41 cellular contexts compared by ENCODE assay signal in genomic region chr20:54163402-54163801, GRCh38. TPM values are rescaled to one million over a fixed set of nuclear protein-coding genes. Genes with fewer than 3 reads are reported as not detected.
"Had no signal": no experiment of that assay in that cellular context is flagged by ENCODE, and none has a peak within 500 bp of the region (broad histone marks: within the 10 kb centered on the region; RNA-seq: fewer than 3 reads in every experiment).

No MANE protein-coding gene starts in this region.

- H3K36me3 ChIP-seq: adrenal gland, ascending aorta, brain microvascular endothelial cell, breast epithelium, cardiac muscle cell had no signal

- H3K27ac Mint-ChIP-seq: activated naive CD4-positive, alpha-beta T cell treated with anti-CD3 and anti-CD28 coated beads for 36 hours; activated naive CD4-positive, alpha-beta T cell treated with anti-CD3 and anti-CD28 coated beads, Interleukin-2, amount 10 ng/mL, durations not matched to agents 7 days and 5 days; activated naive CD4-positive, alpha-beta T cell treated with anti-CD3 and anti-CD28 coated beads, Interleukin-2, amount 50 U/mL, for 24 hours; activated naive CD4-positive, alpha-beta T cell treated with anti-CD3 and anti-CD28 coated beads, Interleukin-2, amount 50 U/mL, for 72 hours; activated naive CD8-positive, alpha-beta T cell; activated naive CD8-positive, alpha-beta T cell treated with anti-CD3 and anti-CD28 coated beads for 36 hours; activated naive CD8-positive, alpha-beta T cell treated with anti-CD3 and anti-CD28 coated beads, Interleukin-2, amount 10 ng/mL, durations not matched to agents 7 days and 5 days; activated naive CD8-positive, alpha-beta T cell treated with anti-CD3 and anti-CD28 coated beads, Interleukin-2, amount 50 U/mL, for 24 hours; activated T-cell treated with anti-CD3 and anti-CD28 coated beads, Interleukin-2, amount 50 U/mL, for 24 hours; activated T-cell treated with anti-CD3 and anti-CD28 coated beads, Interleukin-2, amount 50 U/mL, for 72 hours; activated T-helper 1 cell treated with anti-CD3 and anti-CD28 coated beads, Interleukin-12 subunit alpha, Interleukin-12 subunit beta, Interleukin-2, Interleukin-4 antibody, amounts not matched to agents 30 ng/mL and 10 ng/mL and 1 ng/mL, durations not matched to agents 14 hours and 24 hours and 36 hours; activated T-helper 17 cell treated with anti-CD3 and anti-CD28 coated beads, Interleukin-2, amount 50 U/mL, for 72 hours; activated T-helper 2 cell treated with anti-CD3 and anti-CD28 coated beads, Interferon-gamma antibody, Interleukin-2, Interleukin-4, amounts not matched to agents 10 μg/mL and 5 μg/mL and 100 μg/mL, durations not matched to agents 14 hours and 24 hours and 36 hours; brain had no signal

- H3K9me3 Mint-ChIP-seq: activated naive CD4-positive, alpha-beta T cell treated with anti-CD3 and anti-CD28 coated beads for 36 hours; activated naive CD4-positive, alpha-beta T cell treated with anti-CD3 and anti-CD28 coated beads, Interleukin-2, amount 10 ng/mL, durations not matched to agents 7 days and 5 days; activated naive CD4-positive, alpha-beta T cell treated with anti-CD3 and anti-CD28 coated beads, Interleukin-2, amount 50 U/mL, for 24 hours; activated naive CD4-positive, alpha-beta T cell treated with anti-CD3 and anti-CD28 coated beads, Interleukin-2, amount 50 U/mL, for 72 hours; activated naive CD8-positive, alpha-beta T cell treated with anti-CD3 and anti-CD28 coated beads for 36 hours; activated naive CD8-positive, alpha-beta T cell treated with anti-CD3 and anti-CD28 coated beads, Interleukin-2, amount 10 ng/mL, durations not matched to agents 7 days and 5 days; activated naive CD8-positive, alpha-beta T cell treated with anti-CD3 and anti-CD28 coated beads, Interleukin-2, amount 50 U/mL, for 24 hours; activated T-cell treated with anti-CD3 and anti-CD28 coated beads, Interleukin-2, amount 50 U/mL, for 24 hours; activated T-cell treated with anti-CD3 and anti-CD28 coated beads, Interleukin-2, amount 50 U/mL, for 4 hours; activated T-cell treated with anti-CD3 and anti-CD28 coated beads, Interleukin-2, amount 50 U/mL, for 72 hours; activated T-helper 1 cell treated with anti-CD3 and anti-CD28 coated beads, Interleukin-12 subunit alpha, Interleukin-12 subunit beta, Interleukin-2, Interleukin-4 antibody, amounts not matched to agents 30 ng/mL and 10 ng/mL and 1 ng/mL, durations not matched to agents 14 hours and 24 hours and 36 hours; activated T-helper 17 cell treated with anti-CD3 and anti-CD28 coated beads, Interleukin-2, amount 50 U/mL, for 72 hours; activated T-helper 2 cell treated with anti-CD3 and anti-CD28 coated beads, Interferon-gamma antibody, Interleukin-2, Interleukin-4, amounts not matched to agents 10 μg/mL and 5 μg/mL and 100 μg/mL, durations not matched to agents 14 hours and 24 hours and 36 hours; brain; central memory CD8-positive, alpha-beta T cell had no signal

- ATAC-seq: activated naive CD4-positive, alpha-beta T cell treated with anti-CD3 and anti-CD28 coated beads, Interleukin-2, amount 50 U/mL, for 72 hours; activated naive CD8-positive, alpha-beta T cell treated with anti-CD3 and anti-CD28 coated beads, Interleukin-2, amount 50 U/mL, for 24 hours; activated T-cell treated with anti-CD3 and anti-CD28 coated beads, Interleukin-2, amount 50 U/mL, for 4 hours; activated T-cell treated with anti-CD3 and anti-CD28 coated beads, Interleukin-2, amount 50 U/mL, for 72 hours; activated T-helper 17 cell treated with anti-CD3 and anti-CD28 coated beads, Interleukin-2, amount 50 U/mL, for 72 hours; body of pancreas had no signal

- FAIRE-seq: astrocyte, bronchial epithelial cell had no signal

- H3K4me3 Mint-ChIP-seq: activated naive CD4-positive, alpha-beta T cell treated with anti-CD3 and anti-CD28 coated beads for 36 hours; activated naive CD4-positive, alpha-beta T cell treated with anti-CD3 and anti-CD28 coated beads, Interleukin-2, amount 10 ng/mL, durations not matched to agents 7 days and 5 days; activated naive CD4-positive, alpha-beta T cell treated with anti-CD3 and anti-CD28 coated beads, Interleukin-2, amount 50 U/mL, for 24 hours; activated naive CD8-positive, alpha-beta T cell; activated naive CD8-positive, alpha-beta T cell treated with anti-CD3 and anti-CD28 coated beads for 36 hours; activated naive CD8-positive, alpha-beta T cell treated with anti-CD3 and anti-CD28 coated beads, Interleukin-2, amount 10 ng/mL, durations not matched to agents 7 days and 5 days; activated naive CD8-positive, alpha-beta T cell treated with anti-CD3 and anti-CD28 coated beads, Interleukin-2, amount 50 U/mL, for 24 hours; activated T-cell treated with anti-CD3 and anti-CD28 coated beads, Interleukin-2, amount 50 U/mL, for 24 hours; activated T-cell treated with anti-CD3 and anti-CD28 coated beads, Interleukin-2, amount 50 U/mL, for 4 hours; activated T-cell treated with anti-CD3 and anti-CD28 coated beads, Interleukin-2, amount 50 U/mL, for 72 hours; activated T-helper 1 cell treated with anti-CD3 and anti-CD28 coated beads, Interleukin-12 subunit alpha, Interleukin-12 subunit beta, Interleukin-2, Interleukin-4 antibody, amounts not matched to agents 30 ng/mL and 10 ng/mL and 1 ng/mL, durations not matched to agents 14 hours and 24 hours and 36 hours; activated T-helper 17 cell treated with anti-CD3 and anti-CD28 coated beads, Interleukin-2, amount 50 U/mL, for 72 hours; brain; central memory CD8-positive, alpha-beta T cell had no signal

- H3K27me3 ChIP-seq: ascending aorta, body of pancreas, brain microvascular endothelial cell had no signal

- H3K4me1 Mint-ChIP-seq: activated naive CD4-positive, alpha-beta T cell treated with anti-CD3 and anti-CD28 coated beads, Interleukin-2, amount 10 ng/mL, durations not matched to agents 7 days and 5 days; activated naive CD4-positive, alpha-beta T cell treated with anti-CD3 and anti-CD28 coated beads, Interleukin-2, amount 50 U/mL, for 24 hours; activated naive CD8-positive, alpha-beta T cell treated with anti-CD3 and anti-CD28 coated beads, Interleukin-2, amount 50 U/mL, for 24 hours; activated T-helper 17 cell treated with anti-CD3 and anti-CD28 coated beads, Interleukin-2, amount 50 U/mL, for 72 hours; central memory CD8-positive, alpha-beta T cell had no signal

- H3K4me1 ChIP-seq: adrenal gland, ascending aorta, body of pancreas, breast epithelium had no signal

- H3K9me3 ChIP-seq: adrenal gland, ascending aorta, body of pancreas, breast epithelium had no signal

- H3K36me3 Mint-ChIP-seq: activated naive CD4-positive, alpha-beta T cell treated with anti-CD3 and anti-CD28 coated beads, Interleukin-2, amount 10 ng/mL, durations not matched to agents 7 days and 5 days; activated naive CD4-positive, alpha-beta T cell treated with anti-CD3 and anti-CD28 coated beads, Interleukin-2, amount 50 U/mL, for 24 hours; activated naive CD4-positive, alpha-beta T cell treated with anti-CD3 and anti-CD28 coated beads, Interleukin-2, amount 50 U/mL, for 72 hours; activated naive CD8-positive, alpha-beta T cell; activated naive CD8-positive, alpha-beta T cell treated with anti-CD3 and anti-CD28 coated beads for 36 hours; activated naive CD8-positive, alpha-beta T cell treated with anti-CD3 and anti-CD28 coated beads, Interleukin-2, amount 10 ng/mL, durations not matched to agents 7 days and 5 days; brain had no signal

- H3K4me3 ChIP-seq: adrenal gland, ascending aorta, body of pancreas, breast epithelium, cardiac muscle cell had no signal

- DNase-seq: activated effector memory CD4-positive, alpha-beta T cell treated with anti-CD3 and anti-CD28 coated beads, Interleukin-2, amount 50 U/mL, for 16 hours; activated effector memory CD4-positive, alpha-beta T cell treated with Interleukin-2 at 50 U/mL for 16 hours; activated gamma-delta T cell; activated gamma-delta T cell treated with Interleukin-2 at 50 U/mL for 16 hours; activated naive CD4-positive, alpha-beta T cell; activated naive CD4-positive, alpha-beta T cell treated with anti-CD3 and anti-CD28 coated beads for 36 hours; activated naive CD4-positive, alpha-beta T cell treated with anti-CD3 and anti-CD28 coated beads, Interleukin-2, amount 10 ng/mL, durations not matched to agents 7 days and 5 days; activated naive CD4-positive, alpha-beta T cell treated with anti-CD3 and anti-CD28 coated beads, Interleukin-2, amount 50 U/mL, for 16 hours; activated naive CD4-positive, alpha-beta T cell treated with Interleukin-2 at 50 U/mL for 16 hours; activated naive CD8-positive, alpha-beta T cell treated with anti-CD3 and anti-CD28 coated beads for 36 hours; activated naive CD8-positive, alpha-beta T cell treated with anti-CD3 and anti-CD28 coated beads, Interleukin-2, amount 10 ng/mL, durations not matched to agents 7 days and 5 days; activated naive CD8-positive, alpha-beta T cell treated with anti-CD3 and anti-CD28 coated beads, Interleukin-2, amount 50 U/mL, for 24 hours; activated T-cell treated with anti-CD3 and anti-CD28 coated beads, Interleukin-2, amount 50 U/mL, for 24 hours; activated T-cell treated with anti-CD3 and anti-CD28 coated beads, Interleukin-2, amount 50 U/mL, for 4 hours; activated T-cell treated with anti-CD3 and anti-CD28 coated beads, Interleukin-2, amount 50 U/mL, for 48 hours; activated T-cell treated with anti-CD3 and anti-CD28 coated beads, Interleukin-2, amount 50 U/mL, for 72 hours; adrenal gland; amniotic stem cell; amygdala; anterior cingulate cortex; aorta; body of pancreas; brain microvascular endothelial cell; caudate nucleus; central memory CD4-positive, alpha-beta T cell; cerebellar nuclear complex had no signal

- H3K27ac ChIP-seq: adrenal gland, ascending aorta, body of pancreas, brain microvascular endothelial cell, breast epithelium, cardiac muscle cell had no signal

RNA-seq across cellular contexts. Expression of gene CYP24A1, which starts 10.4 kb away (rescaled TPM):
- total RNA-seq: activated naive CD4-positive, alpha-beta T cell treated with anti-CD3 and anti-CD28 coated beads for 36 hours; activated naive CD4-positive, alpha-beta T cell treated with anti-CD3 and anti-CD28 coated beads, Interleukin-2, amount 50 U/mL, for 72 hours; activated naive CD8-positive, alpha-beta T cell treated with anti-CD3 and anti-CD28 coated beads for 36 hours; activated T-cell treated with anti-CD3 and anti-CD28 coated beads, Interleukin-2, amount 50 U/mL, for 4 hours; activated T-cell treated with anti-CD3 and anti-CD28 coated beads, Interleukin-2, amount 50 U/mL, for 72 hours; activated T-helper 1 cell treated with anti-CD3 and anti-CD28 coated beads, Interleukin-12 subunit alpha, Interleukin-12 subunit beta, Interleukin-2, Interleukin-4 antibody, amounts not matched to agents 30 ng/mL and 10 ng/mL and 1 ng/mL, durations not matched to agents 14 hours and 24 hours and 36 hours; activated T-helper 2 cell treated with anti-CD3 and anti-CD28 coated beads, Interferon-gamma antibody, Interleukin-2, Interleukin-4, amounts not matched to agents 10 μg/mL and 5 μg/mL and 100 μg/mL, durations not matched to agents 14 hours and 24 hours and 36 hours; adrenal gland; aorta; ascending aorta; body of pancreas; cardiac muscle cell; cardiac septum; chondrocyte had no signal
- polyA plus RNA-seq: aorta, cardiac muscle cell had no signal
